In genomic region chr19:27777242-27777641, GRCh38 we compare ENCODE assay signal across 33 cellular contexts.
"Had no signal": no experiment of that assay in that cellular context is flagged by ENCODE, and none has a peak within 500 bp of the region (broad histone marks: within the 10 kb centered on the region; RNA-seq: fewer than 3 reads in every experiment).

No MANE protein-coding gene starts in this region.

- H3K27me3 ChIP-seq: ascending aorta, cardiac muscle cell had no signal

- ATAC-seq: activated CD8-positive, alpha-beta memory T cell treated with anti-CD3 and anti-CD28 coated beads, Interleukin-2, amount 10 ng/mL, durations not matched to agents 7 days and 5 days; PC-3; Right ventricle myocardium inferior had no signal

- H3K27ac Mint-ChIP-seq: activated CD4-positive, alpha-beta memory T cell treated with anti-CD3 and anti-CD28 coated beads, Interleukin-2, amount 10 ng/mL, durations not matched to agents 7 days and 5 days; activated CD8-positive, alpha-beta memory T cell treated with anti-CD3 and anti-CD28 coated beads, Interleukin-2, amount 10 ng/mL, durations not matched to agents 7 days and 5 days; activated naive CD4-positive, alpha-beta T cell treated with anti-CD3 and anti-CD28 coated beads, Interleukin-2, amount 50 U/mL, for 24 hours; activated naive CD8-positive, alpha-beta T cell treated with anti-CD3 and anti-CD28 coated beads, Interleukin-2, amount 10 ng/mL, durations not matched to agents 7 days and 5 days had no signal

- H3K4me3 ChIP-seq: ascending aorta, cardiac muscle cell had no signal

- H3K4me3 Mint-ChIP-seq: activated CD4-positive, alpha-beta memory T cell treated with anti-CD3 and anti-CD28 coated beads, Interleukin-2, amount 10 ng/mL, durations not matched to agents 7 days and 5 days; activated CD8-positive, alpha-beta memory T cell treated with anti-CD3 and anti-CD28 coated beads, Interleukin-2, amount 10 ng/mL, durations not matched to agents 7 days and 5 days; activated naive CD4-positive, alpha-beta T cell treated with anti-CD3 and anti-CD28 coated beads, Interleukin-2, amount 50 U/mL, for 24 hours; activated naive CD8-positive, alpha-beta T cell treated with anti-CD3 and anti-CD28 coated beads, Interleukin-2, amount 10 ng/mL, durations not matched to agents 7 days and 5 days had no signal

- H3K4me1 Mint-ChIP-seq: activated CD4-positive, alpha-beta memory T cell treated with anti-CD3 and anti-CD28 coated beads, Interleukin-2, amount 10 ng/mL, durations not matched to agents 7 days and 5 days; activated CD8-positive, alpha-beta memory T cell treated with anti-CD3 and anti-CD28 coated beads, Interleukin-2, amount 10 ng/mL, durations not matched to agents 7 days and 5 days; activated naive CD4-positive, alpha-beta T cell treated with anti-CD3 and anti-CD28 coated beads, Interleukin-2, amount 50 U/mL, for 24 hours; activated naive CD8-positive, alpha-beta T cell treated with anti-CD3 and anti-CD28 coated beads, Interleukin-2, amount 10 ng/mL, durations not matched to agents 7 days and 5 days had no signal

- H3K27me3 Mint-ChIP-seq: activated CD4-positive, alpha-beta memory T cell treated with anti-CD3 and anti-CD28 coated beads, Interleukin-2, amount 10 ng/mL, durations not matched to agents 7 days and 5 days; activated CD8-positive, alpha-beta memory T cell treated with anti-CD3 and anti-CD28 coated beads, Interleukin-2, amount 10 ng/mL, durations not matched to agents 7 days and 5 days; activated naive CD4-positive, alpha-beta T cell treated with anti-CD3 and anti-CD28 coated beads, Interleukin-2, amount 50 U/mL, for 24 hours; activated naive CD8-positive, alpha-beta T cell treated with anti-CD3 and anti-CD28 coated beads, Interleukin-2, amount 10 ng/mL, durations not matched to agents 7 days and 5 days had no signal

- H3K4me1 ChIP-seq: ascending aorta had no signal

- DNase-seq: activated CD4-positive, alpha-beta memory T cell treated with anti-CD3 and anti-CD28 coated beads, Interleukin-2, amount 10 ng/mL, durations not matched to agents 7 days and 5 days; activated CD4-positive, alpha-beta T cell treated with anti-CD3 and anti-CD28 coated beads for 1 hour; activated CD4-positive, alpha-beta T cell treated with anti-CD3 and anti-CD28 coated beads for 48 hours; activated CD4-positive, CD25-positive, alpha-beta regulatory T cell; activated CD8-positive, alpha-beta memory T cell treated with anti-CD3 and anti-CD28 coated beads for 24 hours; activated CD8-positive, alpha-beta memory T cell treated with anti-CD3 and anti-CD28 coated beads, Interleukin-2, amount 10 ng/mL, durations not matched to agents 7 days and 5 days; activated CD8-positive, alpha-beta memory T cell treated with anti-CD3 and anti-CD28 coated beads, Interleukin-2, amount 50 U/mL, for 48 hours; activated gamma-delta T cell; activated naive CD4-positive, alpha-beta T cell treated with Interleukin-2 at 50 U/mL for 16 hours; activated naive CD8-positive, alpha-beta T cell treated with anti-CD3 and anti-CD28 coated beads, Interleukin-2, amount 10 ng/mL, durations not matched to agents 7 days and 5 days; activated T-cell treated with anti-CD3 and anti-CD28 coated beads, Interleukin-2, amount 50 U/mL, for 48 hours; amygdala; Karpas-422; NCI-H1105; NCI-H1417 treated with DMSO at 0.1 percent for 48 hours; NCI-H187 treated with DMSO at 0.1 percent for 48 hours; NCI-H2081; NCI-H510A; NCI-H526; NCI-H748 treated with DMSO at 0.1 percent for 48 hours; NK-92 treated with Interleukin-12 subunit alpha and Interleukin-12 subunit beta, amount 100 ng/mL, for 24 hours; PC-3; SIG-M5; SW 1271; T-helper 1 cell; T-helper 2 cell; T-helper 9 cell had no signal

- H3K27ac ChIP-seq: ascending aorta, cardiac muscle cell, RWPE1, VCaP had no signal

- H3K36me3 ChIP-seq: cardiac muscle cell had no signal
